In genomic region chr10:71314028-71314693, GRCh38 we compare ENCODE assay signal across 8 cellular contexts. TPM values are rescaled to one million over a fixed set of nuclear protein-coding genes. Genes with fewer than 3 reads are reported as not detected.
A peak's percentile ranks its signal among the peaks of the same experiment; 100 is the strongest.
DNase-seq lines count a peak whose midpoint lies in the region; ATAC-seq, FAIRE-seq and TF ChIP-seq lines count a peak whose summit lies in the region.

No MANE protein-coding gene starts in this region.

- H3K4me3 ChIP-seq in Peyer's patch = no peak overlapping the region

- intact Hi-C loops in posterior cingulate gyrus (cut with DNase I) = loop anchor here (1.0 to 10.0 kb wide), 4 partner anchors 257 to 731 kb away; no protein-coding TSS in a partner anchor

- peaks cover 0 to 13% (median 5%) of the 10 kb centered on the region in 4 donors for H3K4me1 ChIP-seq in Peyer's patch

- no peaks in the 10 kb centered on the region for H3K9me3 ChIP-seq in Peyer's patch

- H3K27me3 ChIP-seq in Peyer's patch = no peaks in the 10 kb centered on the region

- no peaks in the 10 kb centered on the region for H3K36me3 ChIP-seq in Peyer's patch

- TF ChIP-seq POLR2A in Peyer's patch (IDR thresholded peaks at IDR 0.05) = no peak

- peak; percentile 82 for DNase-seq in AG08395 (ENCODE audit: low spot score)
- DNase-seq in GM18507 (ENCODE audit: extremely low spot score, insufficient read length, low read depth) = peak; percentile 60
- DNase-seq in Peyer's patch = peak; percentile 34 to 73 (median 66)
- DNase-seq in activated effector memory CD4-positive, alpha-beta T cell treated with anti-CD3 and anti-CD28 coated beads, Interleukin-2, amount 50 U/mL, for 16 hours = peak; percentile 83
- DNase-seq in glomerular visceral epithelial cell (ENCODE audit: extremely low spot score) = peak; percentile 39
- peak in 8 of 10 donors; percentile 40 to 90 (median 61) for DNase-seq in posterior cingulate gyrus

- peak; percentile 22 to 86 (median 70) for TF ChIP-seq CTCF in Peyer's patch (IDR thresholded peaks at IDR 0.05)

- peak overlapping the region in 2 of 4 donors; percentile 32 to 34 for H3K27ac ChIP-seq in Peyer's patch

- ATAC-seq in GM18520 (IDR thresholded peaks at IDR 0.05; ENCODE audit: unreplicated experiment) (no peak), HG02938 (IDR thresholded peaks at IDR 0.05; ENCODE audit: unreplicated experiment) (no peak)

- FAIRE-seq in GM18507 (lab: Jason Lieb, UNC) = peak; percentile 57

RNA-seq across cellular contexts. Expression of gene SLC29A3, which starts 4.9 kb away (rescaled TPM):
- 1 to 10 TPM in 3 of 4 donors, not detected in 1; 1.9 to 4.4 (median 2.8) TPM for total RNA-seq in Peyer's patch
